ENCODE assay signal across 16 cellular contexts in genomic region chr12:131072446-131073230, GRCh38.
DNase-seq lines count a peak whose midpoint lies in the region; ATAC-seq and TF ChIP-seq lines count a peak whose summit lies in the region.
"Had no signal": no experiment of that assay in that cellular context is flagged by ENCODE, and none has a peak within 500 bp of the region (broad histone marks: within the 10 kb centered on the region; RNA-seq: fewer than 3 reads in every experiment).

No MANE protein-coding gene starts in this region.

- peak; percentile 7 for DNase-seq in activated CD8-positive, alpha-beta memory T cell treated with anti-CD3 and anti-CD28 coated beads, Interleukin-2, amount 50 U/mL, for 4 hours
- DNase-seq in activated CD8-positive, alpha-beta memory T cell treated with anti-CD3 and anti-CD28 coated beads for 24 hours = no peak
- peak; percentile 49 for DNase-seq in WERI-Rb-1
- DNase-seq in mesenteric fat pad (ENCODE audit: low spot score) = peak; percentile 72
- peak; percentile 15 to 45 for DNase-seq in tibial artery
- no peak for DNase-seq in MG63
- DNase-seq in stimulated activated CD4-positive, alpha-beta T cell treated with anti-CD3 and anti-CD28 coated beads, Interleukin-4, amount 100 ng/mL, for 1 hour = no peak
- DNase-seq: Calu3; CD4-positive, alpha-beta memory T cell; DMS53; NCI-H1092; NCI-H345; NCI-H526 had no signal

- H3K27ac ChIP-seq in WERI-Rb-1 = peak overlapping the region; percentile 26; the same call in 1 of the 2 replicates
- H3K27ac ChIP-seq in tibial artery = no peak overlapping the region
- H3K27ac ChIP-seq: 22Rv1, RWPE1 had no signal

- H3K27me3 ChIP-seq in WERI-Rb-1 (ENCODE audit: insufficient read depth, low read depth, severe bottlenecking) = no peaks in the 10 kb centered on the region
- no peaks in the 10 kb centered on the region for H3K27me3 ChIP-seq in tibial artery
- H3K27me3 ChIP-seq in MG63 = no peaks in the 10 kb centered on the region

- no peaks in the 10 kb centered on the region for H3K4me1 ChIP-seq in tibial artery

- TF ChIP-seq CTCF in WERI-Rb-1 (IDR thresholded peaks at IDR 0.05; ENCODE audit: low read depth, low read length) (no peak), tibial artery (IDR thresholded peaks at IDR 0.05) (no peak)

- H3K4me3 ChIP-seq in WERI-Rb-1 (ENCODE audit: low read depth, low read length) (no peak overlapping the region), tibial artery (no peak overlapping the region), MG63 (no peak overlapping the region)

- intact Hi-C loops in tibial artery (cut with DNase I; ENCODE audit: low total_unique reads) = no loop called here

- no peaks in the 10 kb centered on the region for H3K36me3 ChIP-seq in WERI-Rb-1
- H3K36me3 ChIP-seq in tibial artery = no peaks in the 10 kb centered on the region
- no peaks in the 10 kb centered on the region for H3K36me3 ChIP-seq in MG63

- H3K9me3 ChIP-seq in WERI-Rb-1 (ENCODE audit: severe bottlenecking) (peaks cover 7% of the 10 kb centered on the region), tibial artery (no peaks in the 10 kb centered on the region), MG63 (no peaks in the 10 kb centered on the region)

- no peak for ATAC-seq in GM19328 (IDR thresholded peaks at IDR 0.05; ENCODE audit: unreplicated experiment)

Comparison
In these comparisons a context has a peak if more than half of its experiments do, and no peak if none do; other contexts are left out.
1. DNase-seq: peak in activated CD8-positive, alpha-beta memory T cell treated with anti-CD3 and anti-CD28 coated beads, Interleukin-2, amount 50 U/mL, for 4 hours (single experiment), WERI-Rb-1 (single experiment), mesenteric fat pad (single experiment) and tibial artery (2 of 2); none in activated CD8-positive, alpha-beta memory T cell treated with anti-CD3 and anti-CD28 coated beads for 24 hours (single experiment), MG63 (single experiment) and stimulated activated CD4-positive, alpha-beta T cell treated with anti-CD3 and anti-CD28 coated beads, Interleukin-4, amount 100 ng/mL, for 1 hour (single experiment).